Comparison of ENCODE assay signal across 26 cellular contexts in the genomic region with DNA sequence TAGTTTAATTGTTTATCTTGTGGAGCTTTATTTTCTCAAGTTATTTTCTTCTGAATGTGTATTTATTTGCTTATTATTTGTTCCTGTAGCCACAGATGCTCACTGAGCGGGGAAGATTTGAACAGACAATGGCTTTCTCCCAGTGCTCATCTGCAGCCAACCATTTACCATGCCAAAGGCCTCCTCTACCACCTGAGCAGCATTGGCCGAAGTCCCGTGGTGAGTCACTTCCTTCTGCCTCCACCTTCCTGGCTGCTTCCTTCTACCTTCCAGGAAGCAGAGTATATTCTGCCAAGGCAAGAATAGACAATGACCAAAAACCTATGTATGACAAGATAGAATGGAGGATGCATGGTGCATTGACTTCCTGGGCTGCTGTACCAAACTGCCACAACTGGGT.
"Had no signal": no experiment of that assay in that cellular context is flagged by ENCODE, and none has a peak within 500 bp of the region (broad histone marks: within the 10 kb centered on the region; RNA-seq: fewer than 3 reads in every experiment).

No MANE protein-coding gene starts in this region.

- H3K4me3 Mint-ChIP-seq: effector memory CD8-positive, alpha-beta T cell; endodermal cell; mesothelial cell of epicardium; naive B cell; naive thymus-derived CD8-positive, alpha-beta T cell had no signal

- H3K27me3 ChIP-seq: esophagus squamous epithelium, gastrocnemius medialis, left lung had no signal

- H3K4me1 ChIP-seq: esophagus squamous epithelium, gastrocnemius medialis, heart right ventricle, left lung, lower lobe of right lung had no signal

- H3K27me3 Mint-ChIP-seq: naive B cell had no signal

- ATAC-seq: effector memory CD8-positive, alpha-beta T cell; esophagus mucosa; gastrocnemius medialis; heart right ventricle; left cardiac atrium; left lung; left ventricle myocardium superior; lower lobe of right lung; mucosa of descending colon; naive thymus-derived CD8-positive, alpha-beta T cell had no signal

- H3K4me1 Mint-ChIP-seq: mesothelial cell of epicardium; naive B cell; naive thymus-derived CD8-positive, alpha-beta T cell had no signal

- H3K36me3 Mint-ChIP-seq: mesothelial cell of epicardium; naive B cell; naive thymus-derived CD8-positive, alpha-beta T cell had no signal

- H3K36me3 ChIP-seq: esophagus squamous epithelium, gastrocnemius medialis, heart right ventricle, left lung, lower lobe of right lung had no signal

- H3K9me3 Mint-ChIP-seq: effector memory CD8-positive, alpha-beta T cell had no signal

- H3K9me3 ChIP-seq: esophagus squamous epithelium, gastrocnemius medialis, left lung, lower lobe of right lung, mucosa of descending colon had no signal

- H3K27ac ChIP-seq: coronary artery, dorsolateral prefrontal cortex, epithelial cell of prostate, esophagus squamous epithelium, gastrocnemius medialis, heart right ventricle, left lung, lower lobe of right lung had no signal

- H3K27ac Mint-ChIP-seq: effector memory CD8-positive, alpha-beta T cell; endodermal cell; mesothelial cell of epicardium; naive B cell; naive thymus-derived CD8-positive, alpha-beta T cell had no signal

- H3K4me3 ChIP-seq: coronary artery, dorsolateral prefrontal cortex, esophagus squamous epithelium, gastrocnemius medialis, heart right ventricle, left lung, lower lobe of right lung, mucosa of descending colon had no signal

- DNase-seq: dermis blood vessel endothelial cell; effector CD4-positive, alpha-beta T cell; effector memory CD8-positive, alpha-beta T cell; endodermal cell; erythroblast; esophagus squamous epithelium; foreskin fibroblast; foreskin melanocyte; gastrocnemius medialis; glutamatergic neuron; head of caudate nucleus; heart right ventricle; hippocampal formation; left cardiac atrium; left lung; left ventricle myocardium superior; lower lobe of right lung; mesenchymal stem cell; mucosa of descending colon; naive B cell; naive thymus-derived CD8-positive, alpha-beta T cell had no signal
